Comparison of ENCODE assay signal across 8 cellular contexts in the genomic region with DNA sequence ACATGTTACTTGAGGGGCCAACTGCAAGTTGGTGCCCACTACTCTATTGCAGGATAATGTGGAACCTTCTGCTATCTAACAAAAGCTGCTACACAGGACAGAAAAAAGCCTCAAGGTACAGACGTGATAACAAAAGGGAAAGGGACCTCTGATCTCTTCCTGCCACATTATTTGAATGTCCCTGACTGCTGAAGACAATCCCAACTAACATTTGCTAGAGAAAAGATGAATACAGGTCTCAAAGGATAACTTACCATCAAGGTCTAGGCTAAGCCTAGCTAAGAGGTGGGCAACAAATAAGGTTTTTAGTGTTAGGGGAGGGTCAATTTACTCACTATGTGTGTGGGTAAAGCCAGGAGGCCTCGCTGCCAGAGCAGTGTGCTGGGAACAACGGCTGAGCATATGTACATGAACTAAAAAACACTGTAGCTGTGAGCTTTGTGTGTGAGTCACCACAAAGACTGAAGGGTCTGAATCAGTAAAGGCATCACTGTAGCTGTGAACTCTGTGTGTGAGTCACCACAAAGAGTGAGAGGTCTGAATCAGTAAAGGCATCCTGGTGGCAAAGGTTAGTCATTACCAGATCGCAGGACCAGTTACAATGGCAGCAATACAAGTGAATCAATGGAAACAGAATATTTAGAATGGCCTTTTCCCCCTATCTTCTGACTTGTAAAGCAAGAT.
DNase-seq lines count a peak whose midpoint lies in the region; ATAC-seq, FAIRE-seq and TF ChIP-seq lines count a peak whose summit lies in the region.

No MANE protein-coding gene starts in this region.

- H3K4me2 ChIP-seq in K562 (ENCODE audit: insufficient read depth, low read length), result peak overlapping the region; percentile 7; the same call in 1 of the 2 replicates

- H3K9me3 ChIP-seq in K562 (replicated peaks; ENCODE audit: control insufficient read depth, insufficient read depth, low read depth, low read length) (no peaks in the 10 kb centered on the region), upper lobe of left lung (no peaks in the 10 kb centered on the region)

- FAIRE-seq in K562 (lab: Jason Lieb, UNC), result peak; percentile 78

- H3K27ac ChIP-seq in RWPE1, result no peak overlapping the region
- H3K27ac ChIP-seq in K562 (ENCODE audit: extremely low read depth, low read depth, low read length), result peak overlapping the region; percentile 59; the same call in 2 of the 3 replicates
- H3K27ac ChIP-seq in upper lobe of left lung, result no peak overlapping the region

- TF ChIP-seq POLR2A in K562 (conservative IDR thresholded peaks at IDR 0.05) (no peak), upper lobe of left lung (IDR thresholded peaks at IDR 0.05) (no peak)

- H3K9me1 ChIP-seq in K562 (ENCODE audit: control insufficient read depth, insufficient read depth, low read length), result no peaks in the 10 kb centered on the region

- 25% methylated on average over 4 of the region's 4 CpGs for WGBS in K562 (ENCODE audit: insufficient coverage, low coverage, missing lambda C conversion rate)
- WGBS in upper lobe of left lung, 2 donors, result 67 to 70% methylated on average over 4 of the region's 4 CpGs

- POLR2A ChIA-PET in RWPE1 (lab: Yijun Ruan, JAX; ENCODE audit: low non-redundant PET), result no interaction called here
- POLR2A ChIA-PET in K562 (lab: Yijun Ruan, JAX), result interaction anchor here (1.2 to 1.7 kb wide), 2 partner anchors 9 to 12 kb away, joined by 3 to 6 read pairs; no protein-coding TSS in a partner anchor

- H3K4me3 ChIP-seq in K562, result no peak overlapping the region
- H3K4me3 ChIP-seq in upper lobe of left lung, result no peak overlapping the region

- CTCF ChIA-PET in RWPE1 (lab: Yijun Ruan, JAX), result interaction anchor here (0.7 to 1.1 kb wide), 2 partner anchors 8 to 123 kb away, joined by 4 read pairs; no protein-coding TSS in a partner anchor
- CTCF ChIA-PET in K562 (lab: Yijun Ruan, JAX; ENCODE audit: low intra/inter-chr PET ratio), result no interaction called here

- peaks cover 24% of the 10 kb centered on the region for H3K36me3 ChIP-seq in K562 (ENCODE audit: control insufficient read depth, insufficient read depth, low read length)
- H3K36me3 ChIP-seq in upper lobe of left lung, result no peaks in the 10 kb centered on the region

- H2AFZ ChIP-seq in K562 (ENCODE audit: low read depth, low read length), result no peak overlapping the region

- H3K9ac ChIP-seq in K562 (ENCODE audit: insufficient read depth in 1 of 2, low read depth in 2 of 2, low read length in 2 of 2), result no peak overlapping the region

- intact Hi-C loops in K562 (cut with micrococcal nuclease) (no loop called here), Right ventricle myocardium superior (cut with DNase I) (no loop called here)

- peak; percentile 37 for DNase-seq in GM03348 (ENCODE audit: low spot score)
- peak; percentile 80 for DNase-seq in RWPE1 (ENCODE audit: low spot score)
- DNase-seq in K562 (ENCODE audit: extremely low read depth in 1 of 4, low spot score in 3 of 4), result peak; percentile 24 to 68 (median 32)
- DNase-seq in omental fat pad (ENCODE audit: low spot score), result no peak
- no peak for DNase-seq in upper lobe of left lung
- DNase-seq in Right ventricle myocardium superior, result no peak
- DNase-seq in mucosa of gallbladder (ENCODE audit: low spot score), result no peak

- H4K20me1 ChIP-seq in K562 (replicated peaks; ENCODE audit: control insufficient read depth, insufficient read depth, low read length), result no peaks in the 10 kb centered on the region

- in situ Hi-C loops in K562 (cut with MboI), result no loop called here

- peak; percentile 81 for ATAC-seq in HG02870 (IDR thresholded peaks at IDR 0.05; ENCODE audit: unreplicated experiment)
- ATAC-seq in K562, result peak; percentile 88
- peak; percentile 98 for ATAC-seq in omental fat pad (ENCODE audit: low FRiP score)
- ATAC-seq in upper lobe of left lung (ENCODE audit: low FRiP score in 2 of 2), result no peak
- ATAC-seq in Right ventricle myocardium superior (ENCODE audit: poor library complexity), result no peak

- no peak for TF ChIP-seq EP300 in K562 (IDR thresholded peaks at IDR 0.05; ENCODE audit: low read length)
- no peak for TF ChIP-seq EP300 in upper lobe of left lung (IDR thresholded peaks at IDR 0.05)

- H3K4me1 ChIP-seq in K562 (replicated peaks in 1 of 2; ENCODE audit: control insufficient read depth in 2 of 2, insufficient read depth in 2 of 2, low read length in 2 of 2), result peaks cover 0 to 5% of the 10 kb centered on the region in 2 experiments; a peak in 2 of 5 replicates
- H3K4me1 ChIP-seq in upper lobe of left lung, result no peaks in the 10 kb centered on the region

- H3K79me2 ChIP-seq in K562 (ENCODE audit: control insufficient read depth, insufficient read depth, low read length), result no peaks in the 10 kb centered on the region

- TF ChIP-seq CTCF in RWPE1 (conservative IDR thresholded peaks at IDR 0.05; ENCODE audit: low read depth), result no peak
- TF ChIP-seq CTCF in K562 (IDR thresholded peaks at IDR 0.05 in 2 of 3, conservative IDR thresholded peaks at IDR 0.05 in 1 of 3; ENCODE audit: insufficient read depth in 2 of 3, low read depth in 1 of 3, low read length in 3 of 3), result peak; percentile 13 to 38 (median 33); a peak in 4 of 6 replicates
- TF ChIP-seq CTCF in omental fat pad (IDR thresholded peaks at IDR 0.05), result no peak
- peak in 1 of 6 experiments; percentile 4 for TF ChIP-seq CTCF in upper lobe of left lung (IDR thresholded peaks at IDR 0.05)

- H3K27me3 ChIP-seq in K562 (ENCODE audit: control insufficient read depth in 2 of 2, insufficient read depth in 2 of 2, low read length in 2 of 2), result no peaks in the 10 kb centered on the region
- peaks cover 0 to 2% (median 0%) of the 10 kb centered on the region in 4 donors for H3K27me3 ChIP-seq in upper lobe of left lung

- no TSS peak for BruUV-seq in K562 (replicated peaks; lab: Mats Ljungman, UMichigan)

- TF ChIP-seq RAD21 in K562 (CRISPR knock-in tag; conservative IDR thresholded peaks at IDR 0.05 in 1 of 2, IDR thresholded peaks at IDR 0.05 in 1 of 2), result peak in 1 of 2 experiments; percentile 21; a peak in 1 of 4 replicates

TF ChIP-seq in K562, 482 proteins besides CTCF, POLR2A, EP300 and RAD21 (continues in another document):
- TF ChIP-seq DPF2 (IDR thresholded peaks at IDR 0.05), result peak; percentile 73; the same call in 1 of the 2 replicates
- TF ChIP-seq, protein P1, sequence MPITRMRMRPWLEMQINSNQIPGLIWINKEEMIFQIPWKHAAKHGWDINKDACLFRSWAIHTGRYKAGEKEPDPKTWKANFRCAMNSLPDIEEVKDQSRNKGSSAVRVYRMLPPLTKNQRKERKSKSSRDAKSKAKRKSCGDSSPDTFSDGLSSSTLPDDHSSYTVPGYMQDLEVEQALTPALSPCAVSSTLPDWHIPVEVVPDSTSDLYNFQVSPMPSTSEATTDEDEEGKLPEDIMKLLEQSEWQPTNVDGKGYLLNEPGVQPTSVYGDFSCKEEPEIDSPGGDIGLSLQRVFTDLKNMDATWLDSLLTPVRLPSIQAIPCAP (CRISPR knock-in tag; IDR thresholded peaks at IDR 0.05; ENCODE audit: borderline replicate concordance), result 0 out of 2 replicates have a peak, but pooled peaks have one; percentile 52
- TF ChIP-seq FUS (optimal IDR thresholded peaks at IDR 0.05; ENCODE audit: low read depth, low read length), result no peak
- TF ChIP-seq, protein P2, sequence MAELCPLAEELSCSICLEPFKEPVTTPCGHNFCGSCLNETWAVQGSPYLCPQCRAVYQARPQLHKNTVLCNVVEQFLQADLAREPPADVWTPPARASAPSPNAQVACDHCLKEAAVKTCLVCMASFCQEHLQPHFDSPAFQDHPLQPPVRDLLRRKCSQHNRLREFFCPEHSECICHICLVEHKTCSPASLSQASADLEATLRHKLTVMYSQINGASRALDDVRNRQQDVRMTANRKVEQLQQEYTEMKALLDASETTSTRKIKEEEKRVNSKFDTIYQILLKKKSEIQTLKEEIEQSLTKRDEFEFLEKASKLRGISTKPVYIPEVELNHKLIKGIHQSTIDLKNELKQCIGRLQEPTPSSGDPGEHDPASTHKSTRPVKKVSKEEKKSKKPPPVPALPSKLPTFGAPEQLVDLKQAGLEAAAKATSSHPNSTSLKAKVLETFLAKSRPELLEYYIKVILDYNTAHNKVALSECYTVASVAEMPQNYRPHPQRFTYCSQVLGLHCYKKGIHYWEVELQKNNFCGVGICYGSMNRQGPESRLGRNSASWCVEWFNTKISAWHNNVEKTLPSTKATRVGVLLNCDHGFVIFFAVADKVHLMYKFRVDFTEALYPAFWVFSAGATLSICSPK (IDR thresholded peaks at IDR 0.05; ENCODE audit: borderline replicate concordance), result no peak
- 0 out of 2 replicates have a peak, but pooled peaks have one; percentile 15 for TF ChIP-seq RFX1 (IDR thresholded peaks at IDR 0.05)
- peak; percentile 65 for TF ChIP-seq ARID1B (IDR thresholded peaks at IDR 0.05)
- TF ChIP-seq, protein P3, sequence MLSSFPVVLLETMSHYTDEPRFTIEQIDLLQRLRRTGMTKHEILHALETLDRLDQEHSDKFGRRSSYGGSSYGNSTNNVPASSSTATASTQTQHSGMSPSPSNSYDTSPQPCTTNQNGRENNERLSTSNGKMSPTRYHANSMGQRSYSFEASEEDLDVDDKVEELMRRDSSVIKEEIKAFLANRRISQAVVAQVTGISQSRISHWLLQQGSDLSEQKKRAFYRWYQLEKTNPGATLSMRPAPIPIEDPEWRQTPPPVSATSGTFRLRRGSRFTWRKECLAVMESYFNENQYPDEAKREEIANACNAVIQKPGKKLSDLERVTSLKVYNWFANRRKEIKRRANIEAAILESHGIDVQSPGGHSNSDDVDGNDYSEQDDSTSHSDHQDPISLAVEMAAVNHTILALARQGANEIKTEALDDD (IDR thresholded peaks at IDR 0.05), result peak; percentile 67
- TF ChIP-seq SOX6 (IDR thresholded peaks at IDR 0.05), result peak; percentile 17; the same call in 1 of the 2 replicates
- peak; percentile 49 for TF ChIP-seq FOS (IDR thresholded peaks at IDR 0.05; ENCODE audit: extremely low read depth, insufficient read length)
- peak; percentile 61; the same call in 1 of the 2 replicates for TF ChIP-seq SMARCA4 (IDR thresholded peaks at IDR 0.05)
- TF ChIP-seq FOSL1 (tag; conservative IDR thresholded peaks at IDR 0.05), result peak; percentile 96
- TF ChIP-seq, protein P4, sequence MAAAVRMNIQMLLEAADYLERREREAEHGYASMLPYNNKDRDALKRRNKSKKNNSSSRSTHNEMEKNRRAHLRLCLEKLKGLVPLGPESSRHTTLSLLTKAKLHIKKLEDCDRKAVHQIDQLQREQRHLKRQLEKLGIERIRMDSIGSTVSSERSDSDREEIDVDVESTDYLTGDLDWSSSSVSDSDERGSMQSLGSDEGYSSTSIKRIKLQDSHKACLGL (CRISPR knock-in tag; IDR thresholded peaks at IDR 0.05; ENCODE audit: borderline replicate concordance, poor library complexity, severe bottlenecking), result no peak

Comparison
In these comparisons a context has a peak if more than half of its experiments do, and no peak if none do; other contexts are left out.
1. DNase-seq: peak in GM03348 (single experiment), RWPE1 (single experiment) and K562 (4 of 4); none in omental fat pad (single experiment), upper lobe of left lung (0 of 2), Right ventricle myocardium superior (single experiment) and mucosa of gallbladder (single experiment).
2. ATAC-seq: peak in HG02870 (single experiment), K562 (single experiment) and omental fat pad (single experiment); none in upper lobe of left lung (0 of 2) and Right ventricle myocardium superior (single experiment).
3. CTCF ChIP-seq: peak in K562 (3 of 3); none in RWPE1 (single experiment) and omental fat pad (0 of 3).